27 cellular contexts compared by ENCODE assay signal in the genomic region with DNA sequence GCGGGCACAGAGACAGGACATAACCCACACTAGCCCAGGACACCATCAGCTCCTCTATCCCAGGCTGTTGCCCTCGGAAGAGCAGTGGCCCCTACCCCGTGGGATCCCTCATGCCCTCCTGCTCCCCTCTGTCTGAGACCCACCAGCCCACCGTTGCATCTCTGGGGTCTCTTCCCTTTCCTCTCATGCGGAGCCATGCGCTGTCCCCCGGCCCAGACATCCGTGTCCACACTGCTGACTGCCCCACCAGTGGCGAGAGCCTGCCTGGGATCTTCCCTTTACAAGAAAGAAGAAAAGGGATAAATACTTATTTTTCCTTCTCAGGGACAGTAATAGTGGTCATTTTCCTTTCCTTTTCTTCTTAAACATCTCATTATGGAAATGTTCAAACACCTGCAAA.
"Had no signal": no experiment of that assay in that cellular context is flagged by ENCODE, and none has a peak within 500 bp of the region (broad histone marks: within the 10 kb centered on the region; RNA-seq: fewer than 3 reads in every experiment).

No MANE protein-coding gene starts in this region.

- H3K27me3 ChIP-seq: neutrophil, vagina had no signal

- H3K36me3 ChIP-seq: esophagus squamous epithelium, heart right ventricle, neutrophil, thoracic aorta, vagina had no signal

- H3K4me1 ChIP-seq: esophagus squamous epithelium, heart right ventricle, vagina had no signal

- H3K9me3 Mint-ChIP-seq: activated naive CD4-positive, alpha-beta T cell treated with anti-CD3 and anti-CD28 coated beads, Interleukin-2, amount 10 ng/mL, durations not matched to agents 7 days and 5 days; activated naive CD8-positive, alpha-beta T cell treated with anti-CD3 and anti-CD28 coated beads, Interleukin-2, amount 10 ng/mL, durations not matched to agents 7 days and 5 days; activated T-helper 1 cell treated with anti-CD3 and anti-CD28 coated beads, Interleukin-12 subunit alpha, Interleukin-12 subunit beta, Interleukin-2, Interleukin-4 antibody, amounts not matched to agents 30 ng/mL and 10 ng/mL and 1 ng/mL, durations not matched to agents 14 hours and 24 hours and 36 hours; dendritic cell treated with granulocyte-macrophage colony-stimulating factor and Interleukin-4, amounts not matched to agents 40 ng/mL and 50 ng/mL, for 4 days; natural killer cell treated with Interleukin-12 subunit alpha and Interleukin-12 subunit beta and Interleukin-15 and Interleukin-18, amount 100 ng/mL, for 72 hours had no signal

- H3K27me3 Mint-ChIP-seq: dendritic cell treated with granulocyte-macrophage colony-stimulating factor and Interleukin-4, amounts not matched to agents 40 ng/mL and 50 ng/mL, for 4 days had no signal

- H3K27ac ChIP-seq: epithelial cell of prostate, esophagus squamous epithelium, heart right ventricle, neutrophil, thoracic aorta, vagina, VCaP had no signal

- DNase-seq: activated CD4-positive, alpha-beta T cell treated with anti-CD3 and anti-CD28 coated beads for 4 hours; activated CD4-positive, alpha-beta T cell treated with anti-CD3 and anti-CD28 coated beads, Interleukin-2, amount 50 U/mL, for 48 hours; activated CD8-positive, alpha-beta memory T cell treated with anti-CD3 and anti-CD28 coated beads for 24 hours; activated effector memory CD4-positive, alpha-beta T cell treated with anti-CD3 and anti-CD28 coated beads, Interleukin-2, amount 50 U/mL, for 16 hours; activated naive CD4-positive, alpha-beta T cell treated with anti-CD3 and anti-CD28 coated beads, Interleukin-2, amount 10 ng/mL, durations not matched to agents 7 days and 5 days; activated naive CD8-positive, alpha-beta T cell treated with anti-CD3 and anti-CD28 coated beads, Interleukin-2, amount 10 ng/mL, durations not matched to agents 7 days and 5 days; activated T-cell treated with anti-CD3 and anti-CD28 coated beads, Interleukin-2, amount 50 U/mL, for 1 hour; amniotic stem cell; caudate nucleus; esophagus squamous epithelium; heart right ventricle; mesendoderm; retina; stimulated activated naive CD4-positive, alpha-beta T cell treated with Interleukin-2 at 50 U/mL for 16 hours; T-helper 9 cell; trophoblast cell had no signal

- H3K4me3 Mint-ChIP-seq: activated naive CD4-positive, alpha-beta T cell treated with anti-CD3 and anti-CD28 coated beads, Interleukin-2, amount 10 ng/mL, durations not matched to agents 7 days and 5 days; activated naive CD8-positive, alpha-beta T cell treated with anti-CD3 and anti-CD28 coated beads, Interleukin-2, amount 10 ng/mL, durations not matched to agents 7 days and 5 days; activated T-helper 1 cell treated with anti-CD3 and anti-CD28 coated beads, Interleukin-12 subunit alpha, Interleukin-12 subunit beta, Interleukin-2, Interleukin-4 antibody, amounts not matched to agents 30 ng/mL and 10 ng/mL and 1 ng/mL, durations not matched to agents 14 hours and 24 hours and 36 hours; dendritic cell treated with granulocyte-macrophage colony-stimulating factor and Interleukin-4, amounts not matched to agents 40 ng/mL and 50 ng/mL, for 4 days; natural killer cell treated with Interleukin-12 subunit alpha and Interleukin-12 subunit beta and Interleukin-15 and Interleukin-18, amount 100 ng/mL, for 72 hours had no signal

- H3K27ac Mint-ChIP-seq: activated naive CD4-positive, alpha-beta T cell treated with anti-CD3 and anti-CD28 coated beads, Interleukin-2, amount 10 ng/mL, durations not matched to agents 7 days and 5 days; activated naive CD8-positive, alpha-beta T cell treated with anti-CD3 and anti-CD28 coated beads, Interleukin-2, amount 10 ng/mL, durations not matched to agents 7 days and 5 days; activated T-helper 1 cell treated with anti-CD3 and anti-CD28 coated beads, Interleukin-12 subunit alpha, Interleukin-12 subunit beta, Interleukin-2, Interleukin-4 antibody, amounts not matched to agents 30 ng/mL and 10 ng/mL and 1 ng/mL, durations not matched to agents 14 hours and 24 hours and 36 hours; dendritic cell treated with granulocyte-macrophage colony-stimulating factor and Interleukin-4, amounts not matched to agents 40 ng/mL and 50 ng/mL, for 4 days; natural killer cell treated with Interleukin-12 subunit alpha and Interleukin-12 subunit beta and Interleukin-15 and Interleukin-18, amount 100 ng/mL, for 72 hours; progenitor cell of endocrine pancreas had no signal

- H3K4me3 ChIP-seq: esophagus squamous epithelium, heart right ventricle, lung, mucosa of descending colon, thoracic aorta, vagina had no signal

- H3K4me1 Mint-ChIP-seq: activated naive CD4-positive, alpha-beta T cell treated with anti-CD3 and anti-CD28 coated beads, Interleukin-2, amount 10 ng/mL, durations not matched to agents 7 days and 5 days; activated naive CD8-positive, alpha-beta T cell treated with anti-CD3 and anti-CD28 coated beads, Interleukin-2, amount 10 ng/mL, durations not matched to agents 7 days and 5 days had no signal

- H3K36me3 Mint-ChIP-seq: activated naive CD4-positive, alpha-beta T cell treated with anti-CD3 and anti-CD28 coated beads, Interleukin-2, amount 10 ng/mL, durations not matched to agents 7 days and 5 days; activated naive CD8-positive, alpha-beta T cell treated with anti-CD3 and anti-CD28 coated beads, Interleukin-2, amount 10 ng/mL, durations not matched to agents 7 days and 5 days; natural killer cell treated with Interleukin-12 subunit alpha and Interleukin-12 subunit beta and Interleukin-15 and Interleukin-18, amount 100 ng/mL, for 72 hours had no signal

- H3K9me3 ChIP-seq: esophagus squamous epithelium, heart right ventricle, mucosa of descending colon, neutrophil, thoracic aorta, vagina had no signal
